Comparison of ENCODE assay signal across 24 cellular contexts in genomic region chr10:1424648-1425047, GRCh38.
"Had no signal": no experiment of that assay in that cellular context is flagged by ENCODE, and none has a peak within 500 bp of the region (broad histone marks: within the 10 kb centered on the region; RNA-seq: fewer than 3 reads in every experiment).

No MANE protein-coding gene starts in this region.

- H3K27me3 ChIP-seq: vagina had no signal

- H3K4me3 Mint-ChIP-seq: activated CD4-positive, alpha-beta memory T cell treated with anti-CD3 and anti-CD28 coated beads, Interleukin-2, amount 10 ng/mL, durations not matched to agents 7 days and 5 days; activated naive CD4-positive, alpha-beta T cell treated with anti-CD3 and anti-CD28 coated beads for 36 hours; activated naive CD8-positive, alpha-beta T cell treated with anti-CD3 and anti-CD28 coated beads, Interleukin-2, amount 10 ng/mL, durations not matched to agents 7 days and 5 days; activated T-cell treated with anti-CD3 and anti-CD28 coated beads, Interleukin-2, amount 50 U/mL, for 72 hours; type B pancreatic cell had no signal

- H3K36me3 Mint-ChIP-seq: activated naive CD8-positive, alpha-beta T cell treated with anti-CD3 and anti-CD28 coated beads, Interleukin-2, amount 10 ng/mL, durations not matched to agents 7 days and 5 days; type B pancreatic cell had no signal

- H3K27ac ChIP-seq: heart right ventricle, sigmoid colon, thoracic aorta, vagina had no signal

- H3K4me1 Mint-ChIP-seq: activated CD4-positive, alpha-beta memory T cell treated with anti-CD3 and anti-CD28 coated beads, Interleukin-2, amount 10 ng/mL, durations not matched to agents 7 days and 5 days had no signal

- H3K9me3 ChIP-seq: mucosa of descending colon, sigmoid colon, thoracic aorta, vagina had no signal

- DNase-seq: activated CD4-positive, alpha-beta memory T cell treated with anti-CD3 and anti-CD28 coated beads, Interleukin-2, amount 10 ng/mL, durations not matched to agents 7 days and 5 days; activated CD4-positive, alpha-beta T cell treated with anti-CD3 and anti-CD28 coated beads for 48 hours; activated effector memory CD4-positive, alpha-beta T cell treated with Interleukin-2 at 50 U/mL for 16 hours; activated naive CD4-positive, alpha-beta T cell treated with anti-CD3 and anti-CD28 coated beads for 36 hours; activated naive CD8-positive, alpha-beta T cell treated with anti-CD3 and anti-CD28 coated beads, Interleukin-2, amount 10 ng/mL, durations not matched to agents 7 days and 5 days; activated T-cell treated with anti-CD3 and anti-CD28 coated beads, Interleukin-2, amount 50 U/mL, for 72 hours; amygdala; effector CD4-positive, alpha-beta T cell; heart right ventricle; islet precursor cell; left cardiac atrium; mesenchymal stem cell; mucosa of descending colon; nucleus accumbens; sigmoid colon; stimulated activated CD4-positive, alpha-beta T cell treated with anti-CD3 and anti-CD28 coated beads, Interleukin-2, amount 100 ng/mL, for 48 hours; stimulated activated CD8-positive, alpha-beta memory T cell treated with anti-CD3 and anti-CD28 coated beads, Interleukin-4, amount 100 ng/mL, for 48 hours; stimulated activated naive CD4-positive, alpha-beta T cell treated with Interleukin-2 at 50 U/mL for 16 hours; T-helper 9 cell had no signal

- H3K36me3 ChIP-seq: heart right ventricle, sigmoid colon, thoracic aorta, vagina had no signal

- H3K4me2 ChIP-seq: smooth muscle cell had no signal

- H3K27ac Mint-ChIP-seq: activated CD4-positive, alpha-beta memory T cell treated with anti-CD3 and anti-CD28 coated beads, Interleukin-2, amount 10 ng/mL, durations not matched to agents 7 days and 5 days; activated naive CD4-positive, alpha-beta T cell treated with anti-CD3 and anti-CD28 coated beads for 36 hours; activated naive CD8-positive, alpha-beta T cell treated with anti-CD3 and anti-CD28 coated beads, Interleukin-2, amount 10 ng/mL, durations not matched to agents 7 days and 5 days; activated T-cell treated with anti-CD3 and anti-CD28 coated beads, Interleukin-2, amount 50 U/mL, for 72 hours; type B pancreatic cell had no signal

- FAIRE-seq: endometrium had no signal

- H3K4me3 ChIP-seq: heart right ventricle, mucosa of descending colon, sigmoid colon, smooth muscle cell, thoracic aorta, vagina had no signal

- H3K9me3 Mint-ChIP-seq: activated naive CD4-positive, alpha-beta T cell treated with anti-CD3 and anti-CD28 coated beads for 36 hours; type B pancreatic cell had no signal
